In the genomic region with DNA sequence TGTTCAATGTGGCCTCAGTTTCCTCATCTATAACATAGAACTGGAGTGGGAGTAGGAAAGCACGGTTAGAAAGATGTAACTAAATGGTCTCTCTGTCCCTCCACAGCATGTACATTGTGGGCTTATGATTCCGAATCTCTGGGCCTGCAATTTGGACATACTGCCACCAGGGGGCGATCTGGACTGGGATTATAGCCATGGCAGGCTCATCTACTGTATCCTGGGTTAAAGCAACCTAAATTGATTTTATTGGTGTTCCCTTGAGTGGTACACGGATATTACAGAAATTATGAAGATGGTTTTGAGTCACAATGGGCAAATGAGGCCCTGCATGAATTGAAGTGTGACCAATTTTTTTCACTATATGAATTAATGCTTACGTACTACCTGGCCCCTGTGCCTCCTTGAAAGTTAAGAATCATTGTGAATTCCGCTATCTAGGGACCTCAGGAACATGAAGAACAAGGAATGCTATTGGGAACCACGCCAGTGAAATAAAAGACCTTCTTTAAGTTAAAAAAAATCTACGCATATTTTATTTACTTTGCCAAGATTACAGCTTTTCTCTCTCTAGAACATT, we compare ENCODE assay signal across 8 cellular contexts. TPM values are rescaled to one million over a fixed set of nuclear protein-coding genes. Genes with fewer than 3 reads are reported as not detected.
A peak's percentile ranks its signal among the peaks of the same experiment; 100 is the strongest.
DNase-seq lines count a peak whose midpoint lies in the region; ATAC-seq and TF ChIP-seq lines count a peak whose summit lies in the region.

No MANE protein-coding gene starts in this region.

- peaks cover 69% of the 10 kb centered on the region for H3K27me3 Mint-ChIP-seq in type B pancreatic cell

- no peaks in the 10 kb centered on the region for H3K4me1 Mint-ChIP-seq in type B pancreatic cell (ENCODE audit: unreplicated experiment)

- H3K36me3 Mint-ChIP-seq in type B pancreatic cell = no peaks in the 10 kb centered on the region

- peak; percentile 74 for TF ChIP-seq CTCF in 22Rv1 (IDR thresholded peaks at IDR 0.05)
- peak; percentile 86 for TF ChIP-seq CTCF in HFF-Myc (IDR thresholded peaks at IDR 0.05; ENCODE audit: low read depth, low read length, missing control alignments)
- TF ChIP-seq CTCF in type B pancreatic cell (conservative IDR thresholded peaks at IDR 0.05) = peak; percentile 78

- no peak for DNase-seq in HFF-Myc (ENCODE audit: extremely low read depth, low read depth)
- peak; percentile 6 for DNase-seq in activated CD8-positive, alpha-beta memory T cell treated with anti-CD3 and anti-CD28 coated beads, Interleukin-2, amount 50 U/mL, for 24 hours (ENCODE audit: extremely low read depth)
- peak; percentile 20 for DNase-seq in kidney tubule cell (ENCODE audit: low spot score)
- no peak for DNase-seq in type B pancreatic cell (ENCODE audit: extremely low spot score, unreplicated experiment)
- DNase-seq in epidermal melanocyte (ENCODE audit: insufficient read length, low spot score) = no peak

- peaks cover 13% of the 10 kb centered on the region for H3K9me3 Mint-ChIP-seq in type B pancreatic cell

- H3K4me3 Mint-ChIP-seq in type B pancreatic cell = no peak overlapping the region

- H3K4me3 ChIP-seq in HFF-Myc (replicated peaks; ENCODE audit: low read depth, low read length) = no peak overlapping the region

- ATAC-seq in GM21619 (IDR thresholded peaks at IDR 0.05; ENCODE audit: unreplicated experiment) (no peak), HG02973 (IDR thresholded peaks at IDR 0.05; ENCODE audit: unreplicated experiment) (no peak)

- H3K27ac Mint-ChIP-seq in type B pancreatic cell = no peak overlapping the region

- H3K27ac ChIP-seq in 22Rv1 = no peak overlapping the region

RNA-seq across cellular contexts. Expression of a gene that starts 32.9 kb away (rescaled TPM):
- 30.8 and 34.0 TPM in 2 replicates for total RNA-seq in type B pancreatic cell (ENCODE audit: low replicate concordance)

RNA-seq across cellular contexts. Expression of a gene that starts 33.2 kb away (rescaled TPM):
- 56.6 and 71.3 TPM in 2 replicates for total RNA-seq in type B pancreatic cell (ENCODE audit: low replicate concordance)

Comparison
In these comparisons a context has a peak if more than half of its experiments do, and no peak if none do; other contexts are left out.
1. DNase-seq: peak in activated CD8-positive, alpha-beta memory T cell treated with anti-CD3 and anti-CD28 coated beads, Interleukin-2, amount 50 U/mL, for 24 hours (single experiment) and kidney tubule cell (single experiment); none in HFF-Myc (single experiment), type B pancreatic cell (single experiment) and epidermal melanocyte (single experiment).
2. Peak in every context shown above with its lines, with median percentiles within 50 percentile points of each other: CTCF ChIP-seq.